ENCODE assay signal across 26 cellular contexts in genomic region chr7:70142247-70142932, GRCh38.
"Had no signal": no experiment of that assay in that cellular context is flagged by ENCODE, and none has a peak within 500 bp of the region (broad histone marks: within the 10 kb centered on the region; RNA-seq: fewer than 3 reads in every experiment).

No MANE protein-coding gene starts in this region.

- H3K27me3 ChIP-seq: ascending aorta, Peyer's patch, SJSA1 had no signal

- H3K9me3 Mint-ChIP-seq: activated CD8-positive, alpha-beta T cell treated with anti-CD3 and anti-CD28 coated beads for 36 hours; brain had no signal

- H3K4me1 ChIP-seq: ascending aorta, Peyer's patch, SJSA1 had no signal

- ATAC-seq: activated CD8-positive, alpha-beta T cell treated with anti-CD3 and anti-CD28 coated beads for 36 hours; T-helper 17 cell had no signal

- H3K27me3 Mint-ChIP-seq: activated naive CD4-positive, alpha-beta T cell treated with anti-CD3 and anti-CD28 coated beads, Interleukin-2, amount 50 U/mL, for 24 hours; brain had no signal

- H3K27ac Mint-ChIP-seq: activated CD8-positive, alpha-beta T cell treated with anti-CD3 and anti-CD28 coated beads for 36 hours; activated naive CD4-positive, alpha-beta T cell treated with anti-CD3 and anti-CD28 coated beads, Interleukin-2, amount 50 U/mL, for 24 hours; T-helper 17 cell had no signal

- DNase-seq: activated CD4-positive, alpha-beta T cell treated with anti-CD3 and anti-CD28 coated beads, Interleukin-2, amount 50 U/mL, for 1 hour; activated CD4-positive, CD25-positive, alpha-beta regulatory T cell; activated CD8-positive, alpha-beta memory T cell treated with anti-CD3 and anti-CD28 coated beads, Interleukin-2, amount 50 U/mL, for 4 hours; activated CD8-positive, alpha-beta T cell treated with anti-CD3 and anti-CD28 coated beads for 36 hours; amniotic stem cell; IMR-90; Kasumi-1; KBM-7; MV-4-11; NCI-H1092 treated with DMSO at 0.1 percent for 48 hours; NCI-H1417 treated with DMSO at 0.1 percent for 48 hours; NCI-H1694 treated with DMSO at 0.1 percent for 48 hours; NCI-H2029 treated with DMSO at 0.1 percent for 48 hours; NCI-H345; NCI-H510A; NCI-H526 treated with DMSO at 0.1 percent for 48 hours; Peyer's patch; Right ventricle myocardium superior; T-helper 17 cell; T-helper 9 cell had no signal

- H3K4me1 Mint-ChIP-seq: activated naive CD4-positive, alpha-beta T cell treated with anti-CD3 and anti-CD28 coated beads, Interleukin-2, amount 50 U/mL, for 24 hours; T-helper 17 cell had no signal

- H3K27ac ChIP-seq: ascending aorta, Peyer's patch, RWPE1, SJSA1, VCaP had no signal

- H3K4me3 ChIP-seq: ascending aorta, Peyer's patch, SJSA1 had no signal

- H3K9me3 ChIP-seq: ascending aorta, Peyer's patch, SJSA1 had no signal

- H3K36me3 Mint-ChIP-seq: activated naive CD4-positive, alpha-beta T cell treated with anti-CD3 and anti-CD28 coated beads, Interleukin-2, amount 50 U/mL, for 24 hours; brain had no signal

- H3K36me3 ChIP-seq: ascending aorta, Peyer's patch, SJSA1 had no signal

- H3K4me3 Mint-ChIP-seq: activated CD8-positive, alpha-beta T cell treated with anti-CD3 and anti-CD28 coated beads for 36 hours; activated naive CD4-positive, alpha-beta T cell treated with anti-CD3 and anti-CD28 coated beads, Interleukin-2, amount 50 U/mL, for 24 hours; brain; T-helper 17 cell had no signal
